Comparison of ENCODE assay signal across 21 cellular contexts in genomic region chr11:24794064-24794463, GRCh38.
"Had no signal": no experiment of that assay in that cellular context is flagged by ENCODE, and none has a peak within 500 bp of the region (broad histone marks: within the 10 kb centered on the region; RNA-seq: fewer than 3 reads in every experiment).

No MANE protein-coding gene starts in this region.

- DNase-seq: Karpas-422, KG1, MG63, NCI-H1092, NCI-H1105 treated with DMSO at 0.1 percent for 48 hours, NCI-H1417 treated with DMSO at 0.1 percent for 48 hours, NCI-H146, NCI-H1694 treated with DMSO at 0.1 percent for 48 hours, NCI-H1930, NCI-H2081, NCI-H2107, NCI-H2227 treated with DMSO at 0.1 percent for 48 hours, NCI-H446, NCI-H510A, NCI-H524 treated with DMSO at 0.1 percent for 48 hours, NCI-H774, Right ventricle myocardium superior, RPMI8226, SIG-M5 had no signal

- H3K4me3 ChIP-seq: MG63, SJSA1, SK-N-MC had no signal
